ENCODE assay signal across 12 cellular contexts in the genomic region with DNA sequence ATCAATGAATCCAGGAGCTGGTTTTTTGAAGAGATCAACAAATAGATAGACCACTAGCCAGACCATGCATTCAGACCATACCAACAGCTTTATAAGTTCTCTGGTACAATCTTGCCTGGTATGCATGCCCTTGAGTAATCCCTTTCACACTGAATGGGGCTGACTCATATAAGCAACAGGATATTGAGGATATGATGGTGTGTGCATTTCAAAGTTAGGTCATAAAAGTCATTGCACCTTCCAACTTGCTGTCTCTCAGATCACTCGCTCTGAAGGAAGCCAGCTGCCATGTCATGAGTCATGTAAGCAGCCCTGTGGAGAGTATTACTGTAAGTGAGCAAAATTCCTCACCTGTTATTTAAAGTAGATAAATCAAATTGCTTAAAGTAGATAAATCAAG. TPM values are rescaled to one million over a fixed set of nuclear protein-coding genes. Genes with fewer than 3 reads are reported as not detected.
DNase-seq lines count a peak whose midpoint lies in the region; ATAC-seq, FAIRE-seq and TF ChIP-seq lines count a peak whose summit lies in the region.
"Had no signal": no experiment of that assay in that cellular context is flagged by ENCODE, and none has a peak within 500 bp of the region (broad histone marks: within the 10 kb centered on the region; RNA-seq: fewer than 3 reads in every experiment).

No MANE protein-coding gene starts in this region.

- no peaks in the 10 kb centered on the region for H3F3A ChIP-seq in GM23338 (replicated peaks; ENCODE audit: low read depth)

- H3K4me3 Mint-ChIP-seq in CD4-positive, alpha-beta T cell = no peak overlapping the region
- H3K4me3 Mint-ChIP-seq in astrocyte (ENCODE audit: unreplicated experiment) (peak overlapping the region; percentile 18), GM23338 (no peak overlapping the region)
- H3K4me3 Mint-ChIP-seq: endodermal cell, neural progenitor cell had no signal

- no peak for TF ChIP-seq CTCF in CD4-positive, alpha-beta T cell (IDR thresholded peaks at IDR 0.05)
- TF ChIP-seq CTCF in astrocyte (IDR thresholded peaks at IDR 0.05; ENCODE audit: insufficient read depth, low read depth, low read length) (no peak), GM23338 (conservative IDR thresholded peaks at IDR 0.05; ENCODE audit: low read depth in 2 of 2) (no peak)

- H3K9me3 Mint-ChIP-seq in CD4-positive, alpha-beta T cell = peaks cover 18% of the 10 kb centered on the region
- H3K9me3 Mint-ChIP-seq in astrocyte (ENCODE audit: unreplicated experiment) = peaks cover 27% of the 10 kb centered on the region
- peaks cover 10% of the 10 kb centered on the region; the same call in 2 of the 3 replicates for H3K9me3 Mint-ChIP-seq in GM23338

- H3K79me2 ChIP-seq in astrocyte (ENCODE audit: insufficient read depth, low read length) (no peaks in the 10 kb centered on the region), GM23338 (replicated peaks; ENCODE audit: insufficient read depth) (no peaks in the 10 kb centered on the region)

- no peak overlapping the region for H2AFZ ChIP-seq in astrocyte (ENCODE audit: low read depth, low read length)
- H2AFZ ChIP-seq in GM23338 = no peak overlapping the region
- H2AFZ ChIP-seq: neural progenitor cell had no signal

- H3K4me2 ChIP-seq in astrocyte (ENCODE audit: low read length) (peak overlapping the region; percentile 50), GM23338 (no peak overlapping the region)
- H3K4me2 ChIP-seq: neural progenitor cell had no signal

- FAIRE-seq in astrocyte (lab: Jason Lieb, UNC) = peak; percentile 87

- H3K27ac ChIP-seq in CD4-positive, alpha-beta T cell (ENCODE audit: low read depth, low read length) = no peak overlapping the region
- H3K27ac ChIP-seq in astrocyte (ENCODE audit: low read depth, low read length) = no peak overlapping the region
- no peak overlapping the region for H3K27ac ChIP-seq in GM23338 (ENCODE audit: low read depth)
- H3K27ac ChIP-seq: neural progenitor cell had no signal

- H3K9me3 ChIP-seq in CD4-positive, alpha-beta T cell (ENCODE audit: control insufficient read depth, low read length) = no peaks in the 10 kb centered on the region
- peaks cover 4% of the 10 kb centered on the region for H3K9me3 ChIP-seq in astrocyte (ENCODE audit: insufficient read depth, low read depth, low read length)

- peaks cover under 1% of the 10 kb centered on the region for H3K27me3 ChIP-seq in CD4-positive, alpha-beta T cell (ENCODE audit: control insufficient read depth, insufficient read depth, low read length)
- no peaks in the 10 kb centered on the region for H3K27me3 ChIP-seq in astrocyte (ENCODE audit: insufficient read depth, low read length)
- no peaks in the 10 kb centered on the region for H3K27me3 ChIP-seq in GM23338 (ENCODE audit: insufficient read depth)
- H3K27me3 ChIP-seq: neural progenitor cell had no signal

- H3K4me3 ChIP-seq in astrocyte (ENCODE audit: insufficient read depth, low read depth, low read length) (no peak overlapping the region), GM23338 (no peak overlapping the region)
- H3K4me3 ChIP-seq: neural progenitor cell had no signal

- peaks cover 64% of the 10 kb centered on the region for H3K27me3 Mint-ChIP-seq in CD4-positive, alpha-beta T cell
- H3K27me3 Mint-ChIP-seq in astrocyte (ENCODE audit: low read depth, unreplicated experiment) (no peaks in the 10 kb centered on the region), GM23338 (ENCODE audit: insufficient read depth, low read depth, poor library complexity) (peaks cover 4% of the 10 kb centered on the region)

- no peaks in the 10 kb centered on the region for H3K36me3 ChIP-seq in astrocyte (ENCODE audit: insufficient read depth, low read length)
- H3K36me3 ChIP-seq in GM23338 (ENCODE audit: insufficient read depth) = no peaks in the 10 kb centered on the region; the same call in 1 of the 2 replicates
- H3K36me3 ChIP-seq: neural progenitor cell had no signal

- intact Hi-C loops in CD4-positive, alpha-beta T cell (cut with DNase I, micrococcal nuclease) = no loop called here

- H3K4me1 Mint-ChIP-seq in CD4-positive, alpha-beta T cell (ENCODE audit: low read depth) = no peaks in the 10 kb centered on the region
- H3K4me1 Mint-ChIP-seq in astrocyte (ENCODE audit: low read depth, unreplicated experiment) (peaks cover 38% of the 10 kb centered on the region), GM23338 (peaks cover 11% of the 10 kb centered on the region)

- peak; percentile 17 for ATAC-seq in CD4-positive, alpha-beta T cell (ENCODE audit: poor library complexity)
- ATAC-seq in GM18907 (IDR thresholded peaks at IDR 0.05; ENCODE audit: unreplicated experiment) (no peak), GM23338 (no peak), GM21515 (IDR thresholded peaks at IDR 0.05; ENCODE audit: unreplicated experiment) (no peak)

- POLR2A ChIA-PET in CD4-positive, alpha-beta T cell (lab: Charles Lee) = no interaction called here

- H3K36me3 Mint-ChIP-seq in CD4-positive, alpha-beta T cell (ENCODE audit: low read depth) = no peaks in the 10 kb centered on the region
- H3K36me3 Mint-ChIP-seq in astrocyte (ENCODE audit: low read depth, unreplicated experiment) (peaks cover 3% of the 10 kb centered on the region), GM23338 (ENCODE audit: low read depth) (no peaks in the 10 kb centered on the region; the same call in 2 of the 3 replicates)
- H3K36me3 Mint-ChIP-seq: neural progenitor cell had no signal

- H3K4me1 ChIP-seq in astrocyte (ENCODE audit: insufficient read depth, low read length) (peaks cover 23% of the 10 kb centered on the region), GM23338 (ENCODE audit: insufficient read depth) (peaks cover 3% of the 10 kb centered on the region; the same call in 1 of the 2 replicates)

- no peaks in the 10 kb centered on the region for H3K9me2 ChIP-seq in GM23338 (ENCODE audit: insufficient read depth)

- CTCF ChIA-PET in CD4-positive, alpha-beta T cell (lab: Charles Lee) = no interaction called here

- DNase-seq in CD4-positive, alpha-beta T cell = no peak
- DNase-seq in HPDE6-E6E7 (ENCODE audit: extremely low spot score) (peak; percentile 69), astrocyte (ENCODE audit: low read depth) (peak; percentile 99), left kidney (ENCODE audit: low read depth, low spot score) (peak; percentile 47), GM23338 (ENCODE audit: low spot score) (no peak), middle frontal gyrus (ENCODE audit: extremely low spot score, low spot score) (no peak)
- DNase-seq: activated CD8-positive, alpha-beta memory T cell treated with anti-CD3 and anti-CD28 coated beads for 24 hours; endodermal cell; stimulated activated naive CD4-positive, alpha-beta T cell had no signal

- no peak overlapping the region for H3K27ac Mint-ChIP-seq in CD4-positive, alpha-beta T cell
- H3K27ac Mint-ChIP-seq in astrocyte (ENCODE audit: unreplicated experiment) (peak overlapping the region; percentile 94), GM23338 (no peak overlapping the region)
- H3K27ac Mint-ChIP-seq: endodermal cell, neural progenitor cell had no signal

- H4K20me1 ChIP-seq in astrocyte (ENCODE audit: insufficient read depth, low read length) = no peaks in the 10 kb centered on the region
- no peaks in the 10 kb centered on the region for H4K20me1 ChIP-seq in GM23338 (replicated peaks; ENCODE audit: insufficient read depth)

- H3K9ac ChIP-seq in astrocyte (ENCODE audit: low read length) = no peak overlapping the region
- H3K9ac ChIP-seq: neural progenitor cell had no signal

TF ChIP-seq in GM23338, 12 proteins besides CTCF, POLR2A, EP300 and RAD21:
- TF ChIP-seq STAT1 (IDR thresholded peaks at IDR 0.05; ENCODE audit: unreplicated experiment) = no peak
- no peak for TF ChIP-seq EZH2 (IDR thresholded peaks at IDR 0.05; ENCODE audit: low read depth, unreplicated experiment)
- TF ChIP-seq, protein P1, sequence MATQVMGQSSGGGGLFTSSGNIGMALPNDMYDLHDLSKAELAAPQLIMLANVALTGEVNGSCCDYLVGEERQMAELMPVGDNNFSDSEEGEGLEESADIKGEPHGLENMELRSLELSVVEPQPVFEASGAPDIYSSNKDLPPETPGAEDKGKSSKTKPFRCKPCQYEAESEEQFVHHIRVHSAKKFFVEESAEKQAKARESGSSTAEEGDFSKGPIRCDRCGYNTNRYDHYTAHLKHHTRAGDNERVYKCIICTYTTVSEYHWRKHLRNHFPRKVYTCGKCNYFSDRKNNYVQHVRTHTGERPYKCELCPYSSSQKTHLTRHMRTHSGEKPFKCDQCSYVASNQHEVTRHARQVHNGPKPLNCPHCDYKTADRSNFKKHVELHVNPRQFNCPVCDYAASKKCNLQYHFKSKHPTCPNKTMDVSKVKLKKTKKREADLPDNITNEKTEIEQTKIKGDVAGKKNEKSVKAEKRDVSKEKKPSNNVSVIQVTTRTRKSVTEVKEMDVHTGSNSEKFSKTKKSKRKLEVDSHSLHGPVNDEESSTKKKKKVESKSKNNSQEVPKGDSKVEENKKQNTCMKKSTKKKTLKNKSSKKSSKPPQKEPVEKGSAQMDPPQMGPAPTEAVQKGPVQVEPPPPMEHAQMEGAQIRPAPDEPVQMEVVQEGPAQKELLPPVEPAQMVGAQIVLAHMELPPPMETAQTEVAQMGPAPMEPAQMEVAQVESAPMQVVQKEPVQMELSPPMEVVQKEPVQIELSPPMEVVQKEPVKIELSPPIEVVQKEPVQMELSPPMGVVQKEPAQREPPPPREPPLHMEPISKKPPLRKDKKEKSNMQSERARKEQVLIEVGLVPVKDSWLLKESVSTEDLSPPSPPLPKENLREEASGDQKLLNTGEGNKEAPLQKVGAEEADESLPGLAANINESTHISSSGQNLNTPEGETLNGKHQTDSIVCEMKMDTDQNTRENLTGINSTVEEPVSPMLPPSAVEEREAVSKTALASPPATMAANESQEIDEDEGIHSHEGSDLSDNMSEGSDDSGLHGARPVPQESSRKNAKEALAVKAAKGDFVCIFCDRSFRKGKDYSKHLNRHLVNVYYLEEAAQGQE (IDR thresholded peaks at IDR 0.05; ENCODE audit: unreplicated experiment) = no peak
- TF ChIP-seq ZNF114 (CRISPR knock-in tag; IDR thresholded peaks at IDR 0.05) = no peak

RNA-seq across cellular contexts. Expression of gene OR6J1, which starts 45.0 kb away (rescaled TPM):
- total RNA-seq in CD4-positive, alpha-beta T cell = not detected
- not detected in 2 replicates for total RNA-seq in astrocyte
- total RNA-seq in GM23338 (2014; rRNA removed; shearing (Covaris generic)) = not detected in 2 replicates
- polyA plus RNA-seq in GM23338 (2016; fragmentation: Nextera tagmentation; extraction: Ambion mirVana) = not detected in 2 replicates
- total RNA-seq: endodermal cell had no signal

Comparison
In these comparisons a context has a peak if more than half of its experiments do, and no peak if none do; other contexts are left out.
1. DNase-seq: peak in HPDE6-E6E7 (single experiment), astrocyte (single experiment) and left kidney (single experiment); none in CD4-positive, alpha-beta T cell (0 of 10), GM23338 (single experiment) and middle frontal gyrus (single experiment).